3 cellular contexts compared by ENCODE assay signal in the genomic region with DNA sequence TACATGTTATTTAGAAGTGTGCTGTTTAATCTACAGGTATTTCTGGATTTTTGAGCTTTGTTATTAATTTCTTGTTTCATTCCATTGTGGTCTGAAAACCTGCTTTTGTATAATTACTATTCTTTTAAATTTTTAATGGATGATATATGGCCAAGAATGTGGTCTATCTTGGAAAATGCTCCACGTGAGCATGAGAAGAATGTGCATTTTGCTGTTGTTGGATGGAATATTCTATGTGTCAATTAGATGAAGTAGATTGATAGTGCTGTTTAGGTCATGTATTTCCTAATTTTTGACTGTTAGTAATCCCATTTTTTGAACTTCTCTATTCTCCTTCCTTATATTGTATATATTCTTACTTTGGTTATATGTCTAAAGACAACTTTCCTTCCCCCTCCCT.
TF ChIP-seq lines count a peak whose summit lies in the region.

No MANE protein-coding gene starts in this region.

TF ChIP-seq in SK-N-SH treated with all-trans-retinoic acid at 6 μM for 48 hours, 23 proteins besides CTCF, POLR2A, EP300 and RAD21 (continued from another document):
- TF ChIP-seq POU6F1 (CRISPR knock-in tag; IDR thresholded peaks at IDR 0.05; ENCODE audit: borderline replicate concordance, low read depth): no peak
- TF ChIP-seq GLIS3 (CRISPR knock-in tag; IDR thresholded peaks at IDR 0.05): no peak
- TF ChIP-seq ZFP3 (CRISPR knock-in tag; IDR thresholded peaks at IDR 0.05): no peak

TF ChIP-seq in SK-N-SH, 30 proteins besides CTCF, POLR2A, EP300 and RAD21 (continued from another document):
- TF ChIP-seq, protein P1, sequence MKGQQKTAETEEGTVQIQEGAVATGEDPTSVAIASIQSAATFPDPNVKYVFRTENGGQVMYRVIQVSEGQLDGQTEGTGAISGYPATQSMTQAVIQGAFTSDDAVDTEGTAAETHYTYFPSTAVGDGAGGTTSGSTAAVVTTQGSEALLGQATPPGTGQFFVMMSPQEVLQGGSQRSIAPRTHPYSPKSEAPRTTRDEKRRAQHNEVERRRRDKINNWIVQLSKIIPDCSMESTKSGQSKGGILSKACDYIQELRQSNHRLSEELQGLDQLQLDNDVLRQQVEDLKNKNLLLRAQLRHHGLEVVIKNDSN (IDR thresholded peaks at IDR 0.05; ENCODE audit: borderline replicate concordance, low read depth): no peak
- no peak for TF ChIP-seq JUND (IDR thresholded peaks at IDR 0.05)
- no peak for TF ChIP-seq TAF1 (IDR thresholded peaks at IDR 0.05; ENCODE audit: borderline replicate concordance, low read depth, low read length)
- no peak for TF ChIP-seq TCF12 (IDR thresholded peaks at IDR 0.05)
- TF ChIP-seq MEF2A (IDR thresholded peaks at IDR 0.05; ENCODE audit: borderline replicate concordance, low read depth): no peak

TF ChIP-seq in endothelial cell of umbilical vein, 7 proteins besides CTCF, POLR2A, EP300 and RAD21 (continued from another document):
- TF ChIP-seq, protein P2, sequence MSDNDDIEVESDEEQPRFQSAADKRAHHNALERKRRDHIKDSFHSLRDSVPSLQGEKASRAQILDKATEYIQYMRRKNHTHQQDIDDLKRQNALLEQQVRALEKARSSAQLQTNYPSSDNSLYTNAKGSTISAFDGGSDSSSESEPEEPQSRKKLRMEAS (IDR thresholded peaks at IDR 0.05; ENCODE audit: insufficient read depth, insufficient read length): no peak
- TF ChIP-seq GATA2 (IDR thresholded peaks at IDR 0.05; ENCODE audit: insufficient read depth, insufficient read length, low read depth, low read length): no peak
- no peak for TF ChIP-seq FOS (IDR thresholded peaks at IDR 0.05; ENCODE audit: borderline replicate concordance, insufficient read depth, low read length)
